Comparison of ENCODE assay signal across 12 cellular contexts in the genomic region with DNA sequence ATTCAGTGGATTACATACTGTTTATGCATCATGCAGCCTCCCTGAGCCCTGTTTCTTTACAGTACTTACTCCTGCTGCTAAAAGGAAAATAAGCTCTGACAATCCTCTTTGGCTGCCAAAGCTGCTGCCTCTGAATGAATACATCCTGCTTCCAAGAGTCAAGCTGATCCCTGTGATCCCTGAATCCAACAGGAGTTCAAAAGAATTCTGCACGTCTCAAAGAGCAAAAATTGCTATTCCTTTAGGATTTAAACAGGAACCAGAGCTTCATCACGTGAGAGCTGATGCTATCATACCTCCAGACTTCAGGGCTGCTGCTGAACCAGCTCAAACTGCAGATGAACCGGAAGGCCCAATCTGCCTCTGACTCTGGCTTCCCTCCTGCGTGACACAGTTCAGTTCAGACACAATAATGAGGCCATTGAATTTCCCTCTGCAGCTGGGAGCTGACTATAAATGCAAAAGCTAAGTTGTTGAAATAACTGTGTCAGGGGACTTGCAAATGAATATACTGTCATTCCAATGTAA.
DNase-seq lines count a peak whose midpoint lies in the region; ATAC-seq, FAIRE-seq and TF ChIP-seq lines count a peak whose summit lies in the region.
"Had no signal": no experiment of that assay in that cellular context is flagged by ENCODE, and none has a peak within 500 bp of the region (broad histone marks: within the 10 kb centered on the region; RNA-seq: fewer than 3 reads in every experiment).

No MANE protein-coding gene starts in this region.

- no peaks in the 10 kb centered on the region for H3K36me3 Mint-ChIP-seq in CD8-positive, alpha-beta T cell

- POLR2A ChIA-PET in CD8-positive, alpha-beta T cell (lab: Charles Lee): no interaction called here
- POLR2A ChIA-PET in RWPE1 (lab: Yijun Ruan, JAX; ENCODE audit: low non-redundant PET): no interaction called here

- 54 to 57% methylated on average over 3 to 4 of the region's 4 CpGs for WGBS in mesodermal cell (ENCODE audit: insufficient coverage in 2 of 2), 2 experiments

- no peaks in the 10 kb centered on the region for H3K27me3 Mint-ChIP-seq in CD8-positive, alpha-beta T cell (ENCODE audit: low read depth)
- H3K27me3 Mint-ChIP-seq: natural killer cell treated with Interleukin-12 subunit alpha and Interleukin-12 subunit beta and Interleukin-15 and Interleukin-18, amount 100 ng/mL, for 72 hours had no signal

- H3K27ac ChIP-seq in dorsolateral prefrontal cortex: peak overlapping the region; percentile 44 to 98 (median 91)
- peak overlapping the region; percentile 91 for H3K27ac ChIP-seq in mesodermal cell (ENCODE audit: low read depth, low read length, severe bottlenecking)
- H3K27ac ChIP-seq in CD8-positive, alpha-beta T cell (ENCODE audit: low read depth, low read length): no peak overlapping the region
- H3K27ac ChIP-seq in RWPE1: no peak overlapping the region
- H3K27ac ChIP-seq: C4-2B had no signal

- H3K4me3 ChIP-seq in dorsolateral prefrontal cortex (peak overlapping the region in 55 of 59 donors; percentile 4 to 64 (median 34)), mesodermal cell (ENCODE audit: extremely low read depth, insufficient read depth, low read length, poor library complexity, severe bottlenecking) (no peak overlapping the region)
- H3K4me3 ChIP-seq in CD8-positive, alpha-beta T cell (ENCODE audit: low read depth, low read length): no peak overlapping the region

- H3K27me3 ChIP-seq in dorsolateral prefrontal cortex: no peaks in the 10 kb centered on the region
- H3K27me3 ChIP-seq in CD8-positive, alpha-beta T cell (ENCODE audit: insufficient read depth, low read length): no peaks in the 10 kb centered on the region

- H3K9me3 Mint-ChIP-seq in CD8-positive, alpha-beta T cell: peaks cover 3% of the 10 kb centered on the region

- ATAC-seq in CD8-positive, alpha-beta T cell: no peak
- ATAC-seq: natural killer cell treated with Interleukin-12 subunit alpha and Interleukin-12 subunit beta and Interleukin-15 and Interleukin-18, amount 100 ng/mL, for 72 hours had no signal

- no peaks in the 10 kb centered on the region for H3K9me3 ChIP-seq in mesodermal cell (ENCODE audit: control insufficient read depth, low read length)
- H3K9me3 ChIP-seq in CD8-positive, alpha-beta T cell (ENCODE audit: low read length): no peaks in the 10 kb centered on the region

- no peak overlapping the region for H3K27ac Mint-ChIP-seq in CD8-positive, alpha-beta T cell
- H3K27ac Mint-ChIP-seq: activated T-helper 2 cell treated with anti-CD3 and anti-CD28 coated beads, Interferon-gamma antibody, Interleukin-2, Interleukin-4, amounts not matched to agents 10 μg/mL and 5 μg/mL and 100 μg/mL, durations not matched to agents 14 hours and 24 hours and 36 hours; natural killer cell treated with Interleukin-12 subunit alpha and Interleukin-12 subunit beta and Interleukin-15 and Interleukin-18, amount 100 ng/mL, for 72 hours had no signal

- DNase-seq in D721Med (ENCODE audit: insufficient read length, low spot score) (no peak), NCI-H2227 treated with DMSO at 0.1 percent for 48 hours (lab: John Stamatoyannopoulos, UW) (peak; percentile 54), dorsolateral prefrontal cortex (peak; percentile 19 to 87 (median 76)), RWPE1 (ENCODE audit: low spot score) (no peak), SKM-1 treated with dmso at 0.1 percent for 144 hours (lab: John Stamatoyannopoulos, UW; ENCODE audit: unreplicated experiment) (no peak)
- DNase-seq in CD8-positive, alpha-beta T cell: no peak
- no peak for DNase-seq in NK-92 treated with Interleukin-12 subunit alpha and Interleukin-12 subunit beta, amount 100 ng/mL, for 24 hours (lab: John Stamatoyannopoulos, UW)
- DNase-seq: T-helper 9 cell had no signal

- H3K4me1 Mint-ChIP-seq in CD8-positive, alpha-beta T cell (ENCODE audit: low read depth): no peaks in the 10 kb centered on the region

- FAIRE-seq in D721Med (lab: Jason Lieb, UNC): peak; percentile 96

- peaks cover 8% of the 10 kb centered on the region for H3K4me1 ChIP-seq in mesodermal cell (ENCODE audit: control insufficient read depth, insufficient read depth, low read length, poor library complexity, severe bottlenecking)
- no peaks in the 10 kb centered on the region for H3K4me1 ChIP-seq in CD8-positive, alpha-beta T cell (ENCODE audit: insufficient read depth, low read length)

- TF ChIP-seq CTCF in D721Med (IDR thresholded peaks at IDR 0.05; ENCODE audit: insufficient read depth, missing control alignments): no peak
- peak in 8 of 56 donors; percentile 12 to 35 (median 22) for TF ChIP-seq CTCF in dorsolateral prefrontal cortex (IDR thresholded peaks at IDR 0.05 in 54 of 56, conservative IDR thresholded peaks at IDR 0.05 in 2 of 56; ENCODE audit: low read depth in 1 of 56, partially characterized antibody in 56 of 56)
- no peak for TF ChIP-seq CTCF in CD8-positive, alpha-beta T cell (IDR thresholded peaks at IDR 0.05)
- no peak for TF ChIP-seq CTCF in RWPE1 (conservative IDR thresholded peaks at IDR 0.05; ENCODE audit: low read depth)

- no peaks in the 10 kb centered on the region for H3K36me3 ChIP-seq in mesodermal cell (ENCODE audit: control insufficient read depth, insufficient read depth, low read length)
- H3K36me3 ChIP-seq in CD8-positive, alpha-beta T cell (ENCODE audit: insufficient read depth, low read length): no peaks in the 10 kb centered on the region

- no peak overlapping the region for H3K4me3 Mint-ChIP-seq in CD8-positive, alpha-beta T cell
- H3K4me3 Mint-ChIP-seq: natural killer cell treated with Interleukin-12 subunit alpha and Interleukin-12 subunit beta and Interleukin-15 and Interleukin-18, amount 100 ng/mL, for 72 hours had no signal

- CTCF ChIA-PET in CD8-positive, alpha-beta T cell (lab: Charles Lee): no interaction called here
- CTCF ChIA-PET in RWPE1 (lab: Yijun Ruan, JAX): no interaction called here

- intact Hi-C loops in dorsolateral prefrontal cortex (cut with DNase I): loop anchor here in 1 of 2 donors (5.0 to 10.0 kb wide), 2 partner anchors 48 to 100 kb away; no protein-coding TSS in a partner anchor
- intact Hi-C loops in CD8-positive, alpha-beta T cell (cut with DNase I, micrococcal nuclease): no loop called here

Comparison
In these comparisons a context has a peak if more than half of its experiments do, and no peak if none do; other contexts are left out.
1. DNase-seq: peak in NCI-H2227 treated with DMSO at 0.1 percent for 48 hours (single experiment) and dorsolateral prefrontal cortex (10 of 10); none in D721Med (single experiment), CD8-positive, alpha-beta T cell (0 of 7), NK-92 treated with Interleukin-12 subunit alpha and Interleukin-12 subunit beta, amount 100 ng/mL, for 24 hours (single experiment), RWPE1 (single experiment) and SKM-1 treated with dmso at 0.1 percent for 144 hours (single experiment).
2. H3K27ac ChIP-seq: peak in dorsolateral prefrontal cortex (59 of 59) and mesodermal cell (single experiment); none in CD8-positive, alpha-beta T cell (single experiment) and RWPE1 (single experiment).
3. H3K4me3 ChIP-seq: peak in dorsolateral prefrontal cortex (55 of 59); none in mesodermal cell (single experiment) and CD8-positive, alpha-beta T cell (single experiment).